ENCODE assay signal across 14 cellular contexts in genomic region chr6:117933471-117933870, GRCh38. TPM values are rescaled to one million over a fixed set of nuclear protein-coding genes. Genes with fewer than 3 reads are reported as not detected.
"Had no signal": no experiment of that assay in that cellular context is flagged by ENCODE, and none has a peak within 500 bp of the region (broad histone marks: within the 10 kb centered on the region; RNA-seq: fewer than 3 reads in every experiment).

No MANE protein-coding gene starts in this region.

- DNase-seq: activated CD4-positive, alpha-beta T cell treated with anti-CD3 and anti-CD28 coated beads, Interleukin-2, amount 50 U/mL, for 1 hour; activated CD8-positive, alpha-beta memory T cell treated with anti-CD3 and anti-CD28 coated beads for 24 hours; activated gamma-delta T cell treated with Interleukin-2 at 50 U/mL for 16 hours; amniotic stem cell; brain microvascular endothelial cell; cortex of kidney; effector CD8-positive, alpha-beta T cell; heart left ventricle; ovary; retina; T1000; thyroid gland had no signal

- H3K4me1 ChIP-seq: heart left ventricle, thyroid gland, vagina had no signal

- H3K9me3 ChIP-seq: ovary, thyroid gland had no signal

- H3K27me3 ChIP-seq: brain microvascular endothelial cell, heart left ventricle, ovary, thyroid gland, vagina had no signal

- H3K4me3 ChIP-seq: heart left ventricle, ovary, thyroid gland, vagina had no signal

- H3K36me3 ChIP-seq: brain microvascular endothelial cell, heart left ventricle, ovary, thyroid gland, vagina had no signal

RNA-seq across cellular contexts. Expression of gene SLC35F1, which starts 26.4 kb away (rescaled TPM):
- total RNA-seq: myocyte had no signal
